Comparison of ENCODE assay signal across 1 cellular context in the genomic region with DNA sequence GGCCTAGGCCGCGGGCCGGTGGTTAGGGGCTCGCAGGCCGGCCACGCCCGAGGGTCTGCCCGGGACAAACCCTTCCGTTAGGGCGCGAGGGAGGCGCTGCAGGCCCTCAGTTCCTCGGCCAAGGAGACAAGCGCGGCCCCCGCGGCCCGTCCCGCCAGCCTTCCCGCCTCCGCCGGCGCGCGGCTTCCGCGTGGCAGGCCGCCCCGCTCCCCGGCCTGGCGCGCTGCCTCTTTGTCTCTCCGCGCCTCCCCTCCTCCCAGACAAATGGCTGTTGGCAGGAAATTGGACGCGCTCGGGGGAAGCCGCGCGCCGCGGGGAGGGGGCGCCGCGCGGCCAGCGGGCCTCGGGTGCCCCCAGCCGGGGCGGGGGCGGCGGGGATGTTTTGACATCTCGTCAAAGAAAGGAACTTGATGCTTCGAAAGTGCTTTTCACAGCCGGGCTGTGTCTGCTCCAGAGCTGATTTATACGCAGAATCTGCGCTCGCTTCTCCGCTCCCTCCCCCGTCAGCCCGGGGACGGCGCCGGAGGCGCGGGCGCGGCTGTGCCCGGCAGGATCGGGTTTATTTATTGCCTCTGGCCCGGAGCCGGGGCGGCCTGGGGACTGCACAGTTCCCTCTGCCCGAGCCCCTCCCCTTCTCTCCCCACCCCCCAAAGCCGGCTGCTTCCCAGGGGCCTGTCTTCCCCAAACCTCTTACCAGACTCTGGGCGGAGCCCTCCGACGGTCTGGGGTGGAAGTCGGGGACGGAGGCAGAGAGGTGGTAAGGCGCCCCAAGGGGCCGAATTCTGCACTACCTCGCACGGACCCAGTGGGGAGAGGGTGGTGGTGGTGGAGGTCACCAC.
TF ChIP-seq lines count a peak whose summit lies in the region.

No MANE protein-coding gene starts in this region.

TF ChIP-seq in WTC11, 78 proteins besides CTCF, POLR2A, EP300 and RAD21 (continued from another document and continues in another):
- TF ChIP-seq, protein P1, sequence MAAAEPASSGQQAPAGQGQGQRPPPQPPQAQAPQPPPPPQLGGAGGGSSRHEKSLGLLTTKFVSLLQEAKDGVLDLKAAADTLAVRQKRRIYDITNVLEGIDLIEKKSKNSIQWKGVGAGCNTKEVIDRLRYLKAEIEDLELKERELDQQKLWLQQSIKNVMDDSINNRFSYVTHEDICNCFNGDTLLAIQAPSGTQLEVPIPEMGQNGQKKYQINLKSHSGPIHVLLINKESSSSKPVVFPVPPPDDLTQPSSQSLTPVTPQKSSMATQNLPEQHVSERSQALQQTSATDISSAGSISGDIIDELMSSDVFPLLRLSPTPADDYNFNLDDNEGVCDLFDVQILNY (CRISPR knock-in tag; IDR thresholded peaks at IDR 0.05), result no peak
- TF ChIP-seq NFYB (CRISPR knock-in tag; conservative IDR thresholded peaks at IDR 0.05; ENCODE audit: low read depth), result no peak
- TF ChIP-seq, protein P2, sequence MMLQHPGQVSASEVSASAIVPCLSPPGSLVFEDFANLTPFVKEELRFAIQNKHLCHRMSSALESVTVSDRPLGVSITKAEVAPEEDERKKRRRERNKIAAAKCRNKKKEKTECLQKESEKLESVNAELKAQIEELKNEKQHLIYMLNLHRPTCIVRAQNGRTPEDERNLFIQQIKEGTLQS (CRISPR knock-in tag; conservative IDR thresholded peaks at IDR 0.05), result no peak
- TF ChIP-seq, protein P3, sequence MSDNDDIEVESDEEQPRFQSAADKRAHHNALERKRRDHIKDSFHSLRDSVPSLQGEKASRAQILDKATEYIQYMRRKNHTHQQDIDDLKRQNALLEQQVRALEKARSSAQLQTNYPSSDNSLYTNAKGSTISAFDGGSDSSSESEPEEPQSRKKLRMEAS (CRISPR knock-in tag; IDR thresholded peaks at IDR 0.05), result no peak
- TF ChIP-seq IRF2 (CRISPR knock-in tag; IDR thresholded peaks at IDR 0.05; ENCODE audit: borderline replicate concordance, low read depth), result no peak
- TF ChIP-seq, protein P4, sequence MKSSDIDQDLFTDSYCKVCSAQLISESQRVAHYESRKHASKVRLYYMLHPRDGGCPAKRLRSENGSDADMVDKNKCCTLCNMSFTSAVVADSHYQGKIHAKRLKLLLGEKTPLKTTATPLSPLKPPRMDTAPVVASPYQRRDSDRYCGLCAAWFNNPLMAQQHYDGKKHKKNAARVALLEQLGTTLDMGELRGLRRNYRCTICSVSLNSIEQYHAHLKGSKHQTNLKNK (CRISPR knock-in tag; IDR thresholded peaks at IDR 0.05), result no peak; the same call in 1 of the 2 replicates
- TF ChIP-seq, protein P5, sequence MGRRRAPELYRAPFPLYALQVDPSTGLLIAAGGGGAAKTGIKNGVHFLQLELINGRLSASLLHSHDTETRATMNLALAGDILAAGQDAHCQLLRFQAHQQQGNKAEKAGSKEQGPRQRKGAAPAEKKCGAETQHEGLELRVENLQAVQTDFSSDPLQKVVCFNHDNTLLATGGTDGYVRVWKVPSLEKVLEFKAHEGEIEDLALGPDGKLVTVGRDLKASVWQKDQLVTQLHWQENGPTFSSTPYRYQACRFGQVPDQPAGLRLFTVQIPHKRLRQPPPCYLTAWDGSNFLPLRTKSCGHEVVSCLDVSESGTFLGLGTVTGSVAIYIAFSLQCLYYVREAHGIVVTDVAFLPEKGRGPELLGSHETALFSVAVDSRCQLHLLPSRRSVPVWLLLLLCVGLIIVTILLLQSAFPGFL (CRISPR knock-in tag; IDR thresholded peaks at IDR 0.05; ENCODE audit: borderline replicate concordance), result no peak
- no peak for TF ChIP-seq MXD4 (CRISPR knock-in tag; IDR thresholded peaks at IDR 0.05; ENCODE audit: borderline replicate concordance)
- TF ChIP-seq, protein P6, sequence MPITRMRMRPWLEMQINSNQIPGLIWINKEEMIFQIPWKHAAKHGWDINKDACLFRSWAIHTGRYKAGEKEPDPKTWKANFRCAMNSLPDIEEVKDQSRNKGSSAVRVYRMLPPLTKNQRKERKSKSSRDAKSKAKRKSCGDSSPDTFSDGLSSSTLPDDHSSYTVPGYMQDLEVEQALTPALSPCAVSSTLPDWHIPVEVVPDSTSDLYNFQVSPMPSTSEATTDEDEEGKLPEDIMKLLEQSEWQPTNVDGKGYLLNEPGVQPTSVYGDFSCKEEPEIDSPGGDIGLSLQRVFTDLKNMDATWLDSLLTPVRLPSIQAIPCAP (CRISPR knock-in tag; IDR thresholded peaks at IDR 0.05), result no peak
- no peak; the same call in 1 of the 2 replicates for TF ChIP-seq SP1 (CRISPR knock-in tag; conservative IDR thresholded peaks at IDR 0.05)
- TF ChIP-seq, protein P7, sequence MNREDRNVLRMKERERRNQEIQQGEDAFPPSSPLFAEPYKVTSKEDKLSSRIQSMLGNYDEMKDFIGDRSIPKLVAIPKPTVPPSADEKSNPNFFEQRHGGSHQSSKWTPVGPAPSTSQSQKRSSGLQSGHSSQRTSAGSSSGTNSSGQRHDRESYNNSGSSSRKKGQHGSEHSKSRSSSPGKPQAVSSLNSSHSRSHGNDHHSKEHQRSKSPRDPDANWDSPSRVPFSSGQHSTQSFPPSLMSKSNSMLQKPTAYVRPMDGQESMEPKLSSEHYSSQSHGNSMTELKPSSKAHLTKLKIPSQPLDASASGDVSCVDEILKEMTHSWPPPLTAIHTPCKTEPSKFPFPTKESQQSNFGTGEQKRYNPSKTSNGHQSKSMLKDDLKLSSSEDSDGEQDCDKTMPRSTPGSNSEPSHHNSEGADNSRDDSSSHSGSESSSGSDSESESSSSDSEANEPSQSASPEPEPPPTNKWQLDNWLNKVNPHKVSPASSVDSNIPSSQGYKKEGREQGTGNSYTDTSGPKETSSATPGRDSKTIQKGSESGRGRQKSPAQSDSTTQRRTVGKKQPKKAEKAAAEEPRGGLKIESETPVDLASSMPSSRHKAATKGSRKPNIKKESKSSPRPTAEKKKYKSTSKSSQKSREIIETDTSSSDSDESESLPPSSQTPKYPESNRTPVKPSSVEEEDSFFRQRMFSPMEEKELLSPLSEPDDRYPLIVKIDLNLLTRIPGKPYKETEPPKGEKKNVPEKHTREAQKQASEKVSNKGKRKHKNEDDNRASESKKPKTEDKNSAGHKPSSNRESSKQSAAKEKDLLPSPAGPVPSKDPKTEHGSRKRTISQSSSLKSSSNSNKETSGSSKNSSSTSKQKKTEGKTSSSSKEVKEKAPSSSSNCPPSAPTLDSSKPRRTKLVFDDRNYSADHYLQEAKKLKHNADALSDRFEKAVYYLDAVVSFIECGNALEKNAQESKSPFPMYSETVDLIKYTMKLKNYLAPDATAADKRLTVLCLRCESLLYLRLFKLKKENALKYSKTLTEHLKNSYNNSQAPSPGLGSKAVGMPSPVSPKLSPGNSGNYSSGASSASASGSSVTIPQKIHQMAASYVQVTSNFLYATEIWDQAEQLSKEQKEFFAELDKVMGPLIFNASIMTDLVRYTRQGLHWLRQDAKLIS (CRISPR knock-in tag; IDR thresholded peaks at IDR 0.05; ENCODE audit: borderline replicate concordance), result no peak
- TF ChIP-seq, protein P8, sequence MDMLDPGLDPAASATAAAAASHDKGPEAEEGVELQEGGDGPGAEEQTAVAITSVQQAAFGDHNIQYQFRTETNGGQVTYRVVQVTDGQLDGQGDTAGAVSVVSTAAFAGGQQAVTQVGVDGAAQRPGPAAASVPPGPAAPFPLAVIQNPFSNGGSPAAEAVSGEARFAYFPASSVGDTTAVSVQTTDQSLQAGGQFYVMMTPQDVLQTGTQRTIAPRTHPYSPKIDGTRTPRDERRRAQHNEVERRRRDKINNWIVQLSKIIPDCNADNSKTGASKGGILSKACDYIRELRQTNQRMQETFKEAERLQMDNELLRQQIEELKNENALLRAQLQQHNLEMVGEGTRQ (CRISPR knock-in tag; IDR thresholded peaks at IDR 0.05), result no peak
- peak; percentile 21; the same call in 1 of the 2 replicates for TF ChIP-seq ETV6 (CRISPR knock-in tag; IDR thresholded peaks at IDR 0.05)
- TF ChIP-seq MYBL2 (CRISPR knock-in tag; IDR thresholded peaks at IDR 0.05), result no peak
- TF ChIP-seq, protein P9, sequence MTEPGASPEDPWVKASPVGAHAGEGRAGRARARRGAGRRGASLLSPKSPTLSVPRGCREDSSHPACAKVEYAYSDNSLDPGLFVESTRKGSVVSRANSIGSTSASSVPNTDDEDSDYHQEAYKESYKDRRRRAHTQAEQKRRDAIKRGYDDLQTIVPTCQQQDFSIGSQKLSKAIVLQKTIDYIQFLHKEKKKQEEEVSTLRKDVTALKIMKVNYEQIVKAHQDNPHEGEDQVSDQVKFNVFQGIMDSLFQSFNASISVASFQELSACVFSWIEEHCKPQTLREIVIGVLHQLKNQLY (CRISPR knock-in tag; IDR thresholded peaks at IDR 0.05), result no peak
- TF ChIP-seq PRRX2 (CRISPR knock-in tag; IDR thresholded peaks at IDR 0.05), result peak; percentile 71; the same call in 1 of the 2 replicates
- TF ChIP-seq, protein P10, sequence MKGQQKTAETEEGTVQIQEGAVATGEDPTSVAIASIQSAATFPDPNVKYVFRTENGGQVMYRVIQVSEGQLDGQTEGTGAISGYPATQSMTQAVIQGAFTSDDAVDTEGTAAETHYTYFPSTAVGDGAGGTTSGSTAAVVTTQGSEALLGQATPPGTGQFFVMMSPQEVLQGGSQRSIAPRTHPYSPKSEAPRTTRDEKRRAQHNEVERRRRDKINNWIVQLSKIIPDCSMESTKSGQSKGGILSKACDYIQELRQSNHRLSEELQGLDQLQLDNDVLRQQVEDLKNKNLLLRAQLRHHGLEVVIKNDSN (CRISPR knock-in tag; IDR thresholded peaks at IDR 0.05), result no peak
- TF ChIP-seq, protein P11, sequence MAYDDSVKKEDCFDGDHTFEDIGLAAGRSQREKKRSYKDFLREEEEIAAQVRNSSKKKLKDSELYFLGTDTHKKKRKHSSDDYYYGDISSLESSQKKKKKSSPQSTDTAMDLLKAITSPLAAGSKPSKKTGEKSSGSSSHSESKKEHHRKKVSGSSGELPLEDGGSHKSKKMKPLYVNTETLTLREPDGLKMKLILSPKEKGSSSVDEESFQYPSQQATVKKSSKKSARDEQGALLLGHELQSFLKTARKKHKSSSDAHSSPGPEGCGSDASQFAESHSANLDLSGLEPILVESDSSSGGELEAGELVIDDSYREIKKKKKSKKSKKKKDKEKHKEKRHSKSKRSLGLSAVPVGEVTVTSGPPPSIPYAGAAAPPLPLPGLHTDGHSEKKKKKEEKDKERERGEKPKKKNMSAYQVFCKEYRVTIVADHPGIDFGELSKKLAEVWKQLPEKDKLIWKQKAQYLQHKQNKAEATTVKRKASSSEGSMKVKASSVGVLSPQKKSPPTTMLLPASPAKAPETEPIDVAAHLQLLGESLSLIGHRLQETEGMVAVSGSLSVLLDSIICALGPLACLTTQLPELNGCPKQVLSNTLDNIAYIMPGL (CRISPR knock-in tag; IDR thresholded peaks at IDR 0.05), result no peak
- TF ChIP-seq, protein P12, sequence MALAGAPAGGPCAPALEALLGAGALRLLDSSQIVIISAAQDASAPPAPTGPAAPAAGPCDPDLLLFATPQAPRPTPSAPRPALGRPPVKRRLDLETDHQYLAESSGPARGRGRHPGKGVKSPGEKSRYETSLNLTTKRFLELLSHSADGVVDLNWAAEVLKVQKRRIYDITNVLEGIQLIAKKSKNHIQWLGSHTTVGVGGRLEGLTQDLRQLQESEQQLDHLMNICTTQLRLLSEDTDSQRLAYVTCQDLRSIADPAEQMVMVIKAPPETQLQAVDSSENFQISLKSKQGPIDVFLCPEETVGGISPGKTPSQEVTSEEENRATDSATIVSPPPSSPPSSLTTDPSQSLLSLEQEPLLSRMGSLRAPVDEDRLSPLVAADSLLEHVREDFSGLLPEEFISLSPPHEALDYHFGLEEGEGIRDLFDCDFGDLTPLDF (CRISPR knock-in tag; IDR thresholded peaks at IDR 0.05), result no peak
- TF ChIP-seq ZNF219 (CRISPR knock-in tag; IDR thresholded peaks at IDR 0.05; ENCODE audit: borderline replicate concordance), result no peak
- TF ChIP-seq, protein P13, sequence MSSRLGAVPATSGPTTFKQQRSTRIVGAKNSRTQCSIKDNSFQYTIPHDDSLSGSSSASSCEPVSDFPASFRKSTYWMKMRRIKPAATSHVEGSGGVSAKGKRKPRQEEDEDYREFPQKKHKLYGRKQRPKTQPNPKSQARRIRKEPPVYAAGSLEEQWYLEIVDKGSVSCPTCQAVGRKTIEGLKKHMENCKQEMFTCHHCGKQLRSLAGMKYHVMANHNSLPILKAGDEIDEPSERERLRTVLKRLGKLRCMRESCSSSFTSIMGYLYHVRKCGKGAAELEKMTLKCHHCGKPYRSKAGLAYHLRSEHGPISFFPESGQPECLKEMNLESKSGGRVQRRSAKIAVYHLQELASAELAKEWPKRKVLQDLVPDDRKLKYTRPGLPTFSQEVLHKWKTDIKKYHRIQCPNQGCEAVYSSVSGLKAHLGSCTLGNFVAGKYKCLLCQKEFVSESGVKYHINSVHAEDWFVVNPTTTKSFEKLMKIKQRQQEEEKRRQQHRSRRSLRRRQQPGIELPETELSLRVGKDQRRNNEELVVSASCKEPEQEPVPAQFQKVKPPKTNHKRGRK (CRISPR knock-in tag; IDR thresholded peaks at IDR 0.05; ENCODE audit: borderline replicate concordance), result no peak
- TF ChIP-seq, protein P14, sequence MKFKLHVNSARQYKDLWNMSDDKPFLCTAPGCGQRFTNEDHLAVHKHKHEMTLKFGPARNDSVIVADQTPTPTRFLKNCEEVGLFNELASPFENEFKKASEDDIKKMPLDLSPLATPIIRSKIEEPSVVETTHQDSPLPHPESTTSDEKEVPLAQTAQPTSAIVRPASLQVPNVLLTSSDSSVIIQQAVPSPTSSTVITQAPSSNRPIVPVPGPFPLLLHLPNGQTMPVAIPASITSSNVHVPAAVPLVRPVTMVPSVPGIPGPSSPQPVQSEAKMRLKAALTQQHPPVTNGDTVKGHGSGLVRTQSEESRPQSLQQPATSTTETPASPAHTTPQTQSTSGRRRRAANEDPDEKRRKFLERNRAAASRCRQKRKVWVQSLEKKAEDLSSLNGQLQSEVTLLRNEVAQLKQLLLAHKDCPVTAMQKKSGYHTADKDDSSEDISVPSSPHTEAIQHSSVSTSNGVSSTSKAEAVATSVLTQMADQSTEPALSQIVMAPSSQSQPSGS (CRISPR knock-in tag; IDR thresholded peaks at IDR 0.05; ENCODE audit: borderline replicate concordance, low read depth), result no peak
- TF ChIP-seq ZNF138 (CRISPR knock-in tag; conservative IDR thresholded peaks at IDR 0.05), result no peak
- no peak for TF ChIP-seq ZNF232 (CRISPR knock-in tag; IDR thresholded peaks at IDR 0.05)
- TF ChIP-seq, protein P15, sequence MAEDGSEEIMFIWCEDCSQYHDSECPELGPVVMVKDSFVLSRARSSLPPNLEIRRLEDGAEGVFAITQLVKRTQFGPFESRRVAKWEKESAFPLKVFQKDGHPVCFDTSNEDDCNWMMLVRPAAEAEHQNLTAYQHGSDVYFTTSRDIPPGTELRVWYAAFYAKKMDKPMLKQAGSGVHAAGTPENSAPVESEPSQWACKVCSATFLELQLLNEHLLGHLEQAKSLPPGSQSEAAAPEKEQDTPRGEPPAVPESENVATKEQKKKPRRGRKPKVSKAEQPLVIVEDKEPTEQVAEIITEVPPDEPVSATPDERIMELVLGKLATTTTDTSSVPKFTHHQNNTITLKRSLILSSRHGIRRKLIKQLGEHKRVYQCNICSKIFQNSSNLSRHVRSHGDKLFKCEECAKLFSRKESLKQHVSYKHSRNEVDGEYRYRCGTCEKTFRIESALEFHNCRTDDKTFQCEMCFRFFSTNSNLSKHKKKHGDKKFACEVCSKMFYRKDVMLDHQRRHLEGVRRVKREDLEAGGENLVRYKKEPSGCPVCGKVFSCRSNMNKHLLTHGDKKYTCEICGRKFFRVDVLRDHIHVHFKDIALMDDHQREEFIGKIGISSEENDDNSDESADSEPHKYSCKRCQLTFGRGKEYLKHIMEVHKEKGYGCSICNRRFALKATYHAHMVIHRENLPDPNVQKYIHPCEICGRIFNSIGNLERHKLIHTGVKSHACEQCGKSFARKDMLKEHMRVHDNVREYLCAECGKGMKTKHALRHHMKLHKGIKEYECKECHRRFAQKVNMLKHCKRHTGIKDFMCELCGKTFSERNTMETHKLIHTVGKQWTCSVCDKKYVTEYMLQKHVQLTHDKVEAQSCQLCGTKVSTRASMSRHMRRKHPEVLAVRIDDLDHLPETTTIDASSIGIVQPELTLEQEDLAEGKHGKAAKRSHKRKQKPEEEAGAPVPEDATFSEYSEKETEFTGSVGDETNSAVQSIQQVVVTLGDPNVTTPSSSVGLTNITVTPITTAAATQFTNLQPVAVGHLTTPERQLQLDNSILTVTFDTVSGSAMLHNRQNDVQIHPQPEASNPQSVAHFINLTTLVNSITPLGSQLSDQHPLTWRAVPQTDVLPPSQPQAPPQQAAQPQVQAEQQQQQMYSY (CRISPR knock-in tag; IDR thresholded peaks at IDR 0.05), result peak; percentile 35; the same call in 1 of the 2 replicates
- TF ChIP-seq RELA (CRISPR knock-in tag; IDR thresholded peaks at IDR 0.05; ENCODE audit: borderline replicate concordance), result no peak
- TF ChIP-seq ZNF121 (CRISPR knock-in tag; IDR thresholded peaks at IDR 0.05), result no peak
